Comparison of ENCODE assay signal across 9 cellular contexts in genomic region chr2:88199912-88200682, GRCh38. TPM values are rescaled to one million over a fixed set of nuclear protein-coding genes. Genes with fewer than 3 reads are reported as not detected.
DNase-seq lines count a peak whose midpoint lies in the region; ATAC-seq and TF ChIP-seq lines count a peak whose summit lies in the region.
"Had no signal": no experiment of that assay in that cellular context is flagged by ENCODE, and none has a peak within 500 bp of the region (broad histone marks: within the 10 kb centered on the region; RNA-seq: fewer than 3 reads in every experiment).

No MANE protein-coding gene starts in this region.

- peaks cover 11% of the 10 kb centered on the region for H3K4me1 ChIP-seq in iPS-18a (ENCODE audit: control insufficient read depth, low read depth, low read length)

- peak overlapping the region; percentile 4 for H3K4me3 Mint-ChIP-seq in activated CD8-positive, alpha-beta T cell treated with anti-CD3 and anti-CD28 coated beads for 36 hours
- H3K4me3 Mint-ChIP-seq in stimulated activated effector memory CD8-positive, alpha-beta T cell treated with anti-CD3 and anti-CD28 coated beads, Interleukin-12 subunit alpha, Interleukin-12 subunit beta, amount 100 ng/mL, for 72 hours: peak overlapping the region; percentile 35

- ATAC-seq in activated CD8-positive, alpha-beta T cell treated with anti-CD3 and anti-CD28 coated beads for 36 hours: peak; percentile 53
- peak; percentile 65 for ATAC-seq in stimulated activated effector memory CD8-positive, alpha-beta T cell treated with anti-CD3 and anti-CD28 coated beads, Interleukin-12 subunit alpha, Interleukin-12 subunit beta, amount 100 ng/mL, for 72 hours
- no peak for ATAC-seq in HG02571 (IDR thresholded peaks at IDR 0.05; ENCODE audit: unreplicated experiment)
- ATAC-seq: Panc1 had no signal

- intact Hi-C loops in activated CD8-positive, alpha-beta T cell treated with anti-CD3 and anti-CD28 coated beads for 36 hours (cut with micrococcal nuclease): no loop called here

- H3K27me3 ChIP-seq in iPS-18a (ENCODE audit: control insufficient read depth, insufficient read depth, low read length): peaks cover 13% of the 10 kb centered on the region

- H3K4me1 Mint-ChIP-seq in activated CD8-positive, alpha-beta T cell treated with anti-CD3 and anti-CD28 coated beads for 36 hours (ENCODE audit: low read depth): peaks cover 13% of the 10 kb centered on the region
- H3K4me1 Mint-ChIP-seq in stimulated activated effector memory CD8-positive, alpha-beta T cell treated with anti-CD3 and anti-CD28 coated beads, Interleukin-12 subunit alpha, Interleukin-12 subunit beta, amount 100 ng/mL, for 72 hours: peaks cover 27% of the 10 kb centered on the region

- H3K27ac ChIP-seq in iPS-18a (ENCODE audit: low read length): no peak overlapping the region

- DNase-seq in activated CD4-positive, alpha-beta T cell treated with anti-CD3 and anti-CD28 coated beads for 48 hours: peak; percentile 39
- no peak for DNase-seq in activated CD4-positive, alpha-beta T cell treated with anti-CD3 and anti-CD28 coated beads for 1 hour
- peak; percentile 44 for DNase-seq in activated CD8-positive, alpha-beta T cell treated with anti-CD3 and anti-CD28 coated beads for 36 hours
- DNase-seq in stimulated activated effector memory CD8-positive, alpha-beta T cell treated with anti-CD3 and anti-CD28 coated beads, Interleukin-12 subunit alpha, Interleukin-12 subunit beta, amount 100 ng/mL, for 72 hours (ENCODE audit: low spot score in 2 of 2): peak; percentile 18 to 55
- DNase-seq in epidermal melanocyte (ENCODE audit: insufficient read length, low spot score) (no peak), GM19240 (ENCODE audit: insufficient read length, low spot score) (no peak)

- H3K27ac Mint-ChIP-seq in activated CD8-positive, alpha-beta T cell treated with anti-CD3 and anti-CD28 coated beads for 36 hours: no peak overlapping the region
- H3K27ac Mint-ChIP-seq in stimulated activated effector memory CD8-positive, alpha-beta T cell treated with anti-CD3 and anti-CD28 coated beads, Interleukin-12 subunit alpha, Interleukin-12 subunit beta, amount 100 ng/mL, for 72 hours: no peak overlapping the region

- H3K36me3 Mint-ChIP-seq in activated CD8-positive, alpha-beta T cell treated with anti-CD3 and anti-CD28 coated beads for 36 hours (ENCODE audit: low read depth): no peaks in the 10 kb centered on the region
- H3K36me3 Mint-ChIP-seq in stimulated activated effector memory CD8-positive, alpha-beta T cell treated with anti-CD3 and anti-CD28 coated beads, Interleukin-12 subunit alpha, Interleukin-12 subunit beta, amount 100 ng/mL, for 72 hours: no peaks in the 10 kb centered on the region

- H3K4me3 ChIP-seq in iPS-18a (ENCODE audit: low read length): peak overlapping the region; percentile 34

- TF ChIP-seq CTCF in activated CD8-positive, alpha-beta T cell treated with anti-CD3 and anti-CD28 coated beads for 36 hours (IDR thresholded peaks at IDR 0.05): no peak

- no peaks in the 10 kb centered on the region for H3K36me3 ChIP-seq in iPS-18a (ENCODE audit: control insufficient read depth, low read depth, low read length)

- peak overlapping the region; percentile 18 for H3K9ac ChIP-seq in iPS-18a (ENCODE audit: low read length)

- H3K9me3 Mint-ChIP-seq in activated CD8-positive, alpha-beta T cell treated with anti-CD3 and anti-CD28 coated beads for 36 hours: no peaks in the 10 kb centered on the region
- peaks cover 3% of the 10 kb centered on the region for H3K9me3 Mint-ChIP-seq in stimulated activated effector memory CD8-positive, alpha-beta T cell treated with anti-CD3 and anti-CD28 coated beads, Interleukin-12 subunit alpha, Interleukin-12 subunit beta, amount 100 ng/mL, for 72 hours

- POLR2A ChIA-PET in activated CD8-positive, alpha-beta T cell treated with anti-CD3 and anti-CD28 coated beads for 36 hours (lab: Charles Lee): interaction anchor here (0.5 to 0.7 kb wide), 2 partner anchors 293 to 634 kb away, joined by 4 read pairs; no protein-coding TSS in a partner anchor

- H3K9me3 ChIP-seq in iPS-18a (ENCODE audit: control insufficient read depth, low read depth, low read length): no peaks in the 10 kb centered on the region

- peaks cover 55% of the 10 kb centered on the region for H3K27me3 Mint-ChIP-seq in activated CD8-positive, alpha-beta T cell treated with anti-CD3 and anti-CD28 coated beads for 36 hours

- CTCF ChIA-PET in activated CD8-positive, alpha-beta T cell treated with anti-CD3 and anti-CD28 coated beads for 36 hours (lab: Charles Lee): interaction anchor here (0.9 to 1.2 kb wide), 2 partner anchors 9 to 11 kb away, joined by 4 to 6 read pairs; no protein-coding TSS in a partner anchor

RNA-seq across cellular contexts. Expression of gene THNSL2, which starts 30.0 kb away (rescaled TPM):
- under 1 TPM in 1 of 2 experiments, not detected in 1; 0.38 TPM for total RNA-seq in activated CD8-positive, alpha-beta T cell treated with anti-CD3 and anti-CD28 coated beads for 36 hours

Comparison
In these comparisons a context has a peak if more than half of its experiments do, and no peak if none do; other contexts are left out.
1. DNase-seq: peak in activated CD4-positive, alpha-beta T cell treated with anti-CD3 and anti-CD28 coated beads for 48 hours (single experiment), activated CD8-positive, alpha-beta T cell treated with anti-CD3 and anti-CD28 coated beads for 36 hours (single experiment) and stimulated activated effector memory CD8-positive, alpha-beta T cell treated with anti-CD3 and anti-CD28 coated beads, Interleukin-12 subunit alpha, Interleukin-12 subunit beta, amount 100 ng/mL, for 72 hours (2 of 2); none in activated CD4-positive, alpha-beta T cell treated with anti-CD3 and anti-CD28 coated beads for 1 hour (single experiment), epidermal melanocyte (single experiment) and GM19240 (single experiment).